In the genomic region with DNA sequence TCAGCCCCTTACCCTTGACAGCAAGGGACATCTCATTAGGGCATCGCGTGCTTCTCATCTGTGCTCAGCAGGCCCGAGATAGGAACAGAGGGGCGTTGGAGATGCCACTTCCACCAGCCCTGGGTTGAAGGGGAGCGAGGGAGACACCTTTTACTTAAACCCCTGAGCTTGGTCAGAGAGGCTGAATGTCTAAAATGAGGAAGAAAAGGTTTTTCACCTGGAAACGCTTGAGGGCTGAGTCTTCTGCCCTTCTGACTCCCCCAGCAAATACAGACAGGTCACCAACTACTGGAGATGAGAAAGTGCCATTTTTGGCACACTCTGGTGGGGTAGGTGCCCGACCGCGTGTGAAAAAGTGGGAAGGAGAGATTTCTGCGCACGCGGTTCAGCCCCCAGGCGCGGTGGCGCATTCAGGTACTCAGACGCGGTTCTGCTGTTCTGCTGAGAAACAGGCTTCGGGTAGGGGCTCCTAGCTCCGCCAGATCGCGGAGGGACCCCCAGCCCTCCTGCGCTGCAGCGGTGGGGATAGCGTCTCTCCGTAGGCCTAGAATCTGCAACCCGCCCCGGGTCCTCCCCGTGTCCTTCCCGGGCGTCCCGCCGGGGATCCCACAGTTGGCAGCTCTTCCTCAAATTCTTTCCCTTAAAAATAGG, we compare ENCODE assay signal across 20 cellular contexts. TPM values are rescaled to one million over a fixed set of nuclear protein-coding genes. Genes with fewer than 3 reads are reported as not detected.
"Had no signal": no experiment of that assay in that cellular context is flagged by ENCODE, and none has a peak within 500 bp of the region (broad histone marks: within the 10 kb centered on the region; RNA-seq: fewer than 3 reads in every experiment).

No MANE protein-coding gene starts in this region.

- ATAC-seq: activated CD8-positive, alpha-beta memory T cell treated with anti-CD3 and anti-CD28 coated beads, Interleukin-2, amount 10 ng/mL, durations not matched to agents 7 days and 5 days; activated naive CD4-positive, alpha-beta T cell treated with anti-CD3 and anti-CD28 coated beads, Interleukin-2, amount 50 U/mL, for 72 hours; body of pancreas; effector memory CD8-positive, alpha-beta T cell; foreskin keratinocyte; left colon; lower lobe of right lung; natural killer cell; sciatic nerve; SK-N-SH treated with all-trans-retinoic acid at 6 μM for 48 hours; stimulated activated effector memory CD8-positive, alpha-beta T cell treated with anti-CD3 and anti-CD28 coated beads, Interleukin-12 subunit alpha, Interleukin-12 subunit beta, amount 100 ng/mL, for 72 hours; T-cell had no signal

- H3K27ac Mint-ChIP-seq: activated CD8-positive, alpha-beta memory T cell treated with anti-CD3 and anti-CD28 coated beads, Interleukin-2, amount 10 ng/mL, durations not matched to agents 7 days and 5 days; effector memory CD8-positive, alpha-beta T cell; natural killer cell; stimulated activated effector memory CD8-positive, alpha-beta T cell treated with anti-CD3 and anti-CD28 coated beads, Interleukin-12 subunit alpha, Interleukin-12 subunit beta, amount 100 ng/mL, for 72 hours; T-cell had no signal

- H3K9me3 Mint-ChIP-seq: T-cell had no signal

- DNase-seq: activated CD4-positive, alpha-beta T cell treated with anti-CD3 and anti-CD28 coated beads for 1 hour; activated CD4-positive, alpha-beta T cell treated with anti-CD3 and anti-CD28 coated beads, Interleukin-2, amount 50 U/mL, for 4 hours; activated CD8-positive, alpha-beta memory T cell treated with anti-CD3 and anti-CD28 coated beads, Interleukin-2, amount 10 ng/mL, durations not matched to agents 7 days and 5 days; activated effector memory CD4-positive, alpha-beta T cell treated with Interleukin-2 at 50 U/mL for 16 hours; activated T-cell treated with anti-CD3 and anti-CD28 coated beads, Interleukin-2, amount 50 U/mL, for 1 hour; body of pancreas; effector memory CD8-positive, alpha-beta T cell; foreskin keratinocyte; left colon; lower lobe of right lung; natural killer cell; stimulated activated CD4-positive, alpha-beta T cell treated with anti-CD3 and anti-CD28 coated beads, Interleukin-4, amount 100 ng/mL, for 24 hours; T-cell; T1000 had no signal

- H3K4me1 Mint-ChIP-seq: activated CD8-positive, alpha-beta memory T cell treated with anti-CD3 and anti-CD28 coated beads, Interleukin-2, amount 10 ng/mL, durations not matched to agents 7 days and 5 days had no signal

- H3K36me3 Mint-ChIP-seq: natural killer cell; stimulated activated effector memory CD8-positive, alpha-beta T cell treated with anti-CD3 and anti-CD28 coated beads, Interleukin-12 subunit alpha, Interleukin-12 subunit beta, amount 100 ng/mL, for 72 hours; T-cell had no signal

- H3K4me3 Mint-ChIP-seq: activated CD8-positive, alpha-beta memory T cell treated with anti-CD3 and anti-CD28 coated beads, Interleukin-2, amount 10 ng/mL, durations not matched to agents 7 days and 5 days; effector memory CD8-positive, alpha-beta T cell; natural killer cell; stimulated activated effector memory CD8-positive, alpha-beta T cell treated with anti-CD3 and anti-CD28 coated beads, Interleukin-12 subunit alpha, Interleukin-12 subunit beta, amount 100 ng/mL, for 72 hours; T-cell had no signal

RNA-seq across cellular contexts. Expression of gene SHOX, which starts 3.2 kb away (rescaled TPM):
- total RNA-seq: activated CD8-positive, alpha-beta memory T cell treated with anti-CD3 and anti-CD28 coated beads, Interleukin-2, amount 10 ng/mL, durations not matched to agents 7 days and 5 days; activated naive CD4-positive, alpha-beta T cell treated with anti-CD3 and anti-CD28 coated beads, Interleukin-2, amount 50 U/mL, for 72 hours; body of pancreas; dermis microvascular lymphatic vessel endothelial cell; foreskin keratinocyte; lower lobe of right lung; natural killer cell; T-cell; urinary bladder had no signal
